Comparison of ENCODE assay signal across 9 cellular contexts in genomic region chr1:40951943-40952743, GRCh38. TPM values are rescaled to one million over a fixed set of nuclear protein-coding genes. Genes with fewer than 3 reads are reported as not detected.
DNase-seq lines count a peak whose midpoint lies in the region; ATAC-seq and TF ChIP-seq lines count a peak whose summit lies in the region.
"Had no signal": no experiment of that assay in that cellular context is flagged by ENCODE, and none has a peak within 500 bp of the region (broad histone marks: within the 10 kb centered on the region; RNA-seq: fewer than 3 reads in every experiment).

No MANE protein-coding gene starts in this region.

- no peak overlapping the region for H2BK12ac ChIP-seq in trophoblast cell (ENCODE audit: low read length)

- H2AK5ac ChIP-seq in IMR-90 (ENCODE audit: low read depth, low read length) (peak overlapping the region; percentile 76; the same call in 1 of the 2 replicates), trophoblast cell (ENCODE audit: low read length) (no peak overlapping the region)

- WGBS in IMR-90 (ENCODE audit: extremely low coverage in 2 of 2, insufficient read length in 1 of 2), 2 experiments = 23% methylated on average over 15 of the region's 17 CpGs; no CpG with 5 or more reads in 1 of the 2 experiments
- WGBS in trophoblast cell (ENCODE audit: extremely low coverage, insufficient coverage, insufficient read length) = no CpG with 5 or more reads among the region's 17 CpGs

- H4K12ac ChIP-seq in trophoblast cell (ENCODE audit: low read depth, low read length) = no peak overlapping the region

- H2AK9ac ChIP-seq in IMR-90 (replicated peaks; ENCODE audit: low read depth, low read length, poor library complexity) = peak overlapping the region; percentile 77

- H4K20me1 ChIP-seq in IMR-90 (ENCODE audit: insufficient read depth, low read length) = no peaks in the 10 kb centered on the region

- intact Hi-C loops in IMR-90 (cut with micrococcal nuclease) = loop anchor here (1.0 to 5.0 kb wide), 3 partner anchors 104 to 339 kb away; no protein-coding TSS in a partner anchor

- H3K4me1 ChIP-seq in IMR-90 (ENCODE audit: control insufficient read depth, insufficient read depth, low read length) = peaks cover 2% of the 10 kb centered on the region
- peaks cover 0 to 3% of the 10 kb centered on the region in 2 experiments for H3K4me1 ChIP-seq in trophoblast cell (ENCODE audit: control insufficient read depth in 1 of 2, insufficient read depth in 2 of 2, low read length in 2 of 2)

- in situ Hi-C loops in Caki2 (cut with HindIII; ENCODE audit: low pct_unique_long_range_greater_than_20kb, low sequenced_read_pairs) = no loop called here
- in situ Hi-C loops in IMR-90 (cut with MboI; ENCODE audit: low sequenced_read_pairs) = loop anchor here (5.0 to 25.0 kb wide), 2 partner anchors 105 to 315 kb away; no protein-coding TSS in a partner anchor

- H3K18ac ChIP-seq in IMR-90 (ENCODE audit: low read depth, low read length) (no peak overlapping the region), trophoblast cell (ENCODE audit: low read length) (no peak overlapping the region)

- no peak overlapping the region for H3K4ac ChIP-seq in IMR-90 (ENCODE audit: low read depth, low read length)
- no peak overlapping the region for H3K4ac ChIP-seq in trophoblast cell (ENCODE audit: low read depth, low read length)

- dilution Hi-C loops in IMR-90 (cut with HindIII; ENCODE audit: low sequenced_read_pairs, unreplicated experiment) = no loop called here

- no peaks in the 10 kb centered on the region for H3K36me3 Mint-ChIP-seq in activated T-helper 17 cell treated with anti-CD3 and anti-CD28 coated beads, Interleukin-2, amount 50 U/mL, for 72 hours (ENCODE audit: low read depth)

- 0 out of 2 replicates have a peak, but pooled peaks cover 4% of the 10 kb centered on the region for H3K9me1 ChIP-seq in IMR-90 (ENCODE audit: insufficient read depth, low read length)

- CTCF ChIA-PET in IMR-90 (lab: Yijun Ruan, JAX) = interaction anchor here (0.6 to 3.9 kb wide), 20 partner anchors 8 to 419 kb away, joined by 3 to 30 read pairs (median 3); partner anchors contain the start of gene CITED4

- H3K79me2 ChIP-seq in trophoblast cell (ENCODE audit: control insufficient read depth, insufficient read depth, low read length, poor library complexity) = no peaks in the 10 kb centered on the region

- H3K36me3 ChIP-seq in IMR-90 (ENCODE audit: control insufficient read depth, insufficient read depth, low read length) = no peaks in the 10 kb centered on the region
- H3K36me3 ChIP-seq in trophoblast cell (ENCODE audit: control insufficient read depth in 1 of 2, insufficient read depth in 2 of 2, low read length in 2 of 2) = no peaks in the 10 kb centered on the region

- H3K4me1 Mint-ChIP-seq in activated T-helper 17 cell treated with anti-CD3 and anti-CD28 coated beads, Interleukin-2, amount 50 U/mL, for 72 hours = no peaks in the 10 kb centered on the region

- H3K14ac ChIP-seq in IMR-90 (replicated peaks; ENCODE audit: low read depth, low read length) = no peak overlapping the region
- no peak overlapping the region for H3K14ac ChIP-seq in trophoblast cell (ENCODE audit: low read length)

- peak; percentile 59 for DNase-seq in Caki2 (ENCODE audit: low read depth)
- DNase-seq in IMR-90 = peak; percentile 29
- DNase-seq in RKO (ENCODE audit: low spot score) = peak; percentile 59
- peak; percentile 76 for DNase-seq in germinal center (ENCODE audit: low spot score)
- DNase-seq in trophoblast cell = peak; percentile 70 to 89
- DNase-seq in ureter (ENCODE audit: low spot score) = peak; percentile 80

- H3K27me3 ChIP-seq in IMR-90 (ENCODE audit: control insufficient read depth, insufficient read depth, low read length) (no peaks in the 10 kb centered on the region), trophoblast cell (ENCODE audit: insufficient read depth, low read length) (no peaks in the 10 kb centered on the region)

- peak; percentile 97 for TF ChIP-seq RAD21 in IMR-90 (IDR thresholded peaks at IDR 0.05; ENCODE audit: low read length)

- H3K4me2 ChIP-seq in IMR-90 (ENCODE audit: low read depth, low read length) (peak overlapping the region; percentile 52), trophoblast cell (ENCODE audit: low read length) (no peak overlapping the region)

- H2BK20ac ChIP-seq in IMR-90 (ENCODE audit: low read depth, low read length) = peak overlapping the region; percentile 89; the same call in 1 of the 2 replicates

- H4K5ac ChIP-seq in IMR-90 (ENCODE audit: low read depth, low read length) = no peak overlapping the region

- H3K9ac ChIP-seq in IMR-90 (ENCODE audit: low read depth, low read length) (no peak overlapping the region), trophoblast cell (ENCODE audit: low read length) (no peak overlapping the region)

- peak overlapping the region; percentile 51; the same call in 2 of the 3 replicates for H2BK15ac ChIP-seq in IMR-90 (ENCODE audit: low read depth, low read length)

- H3K23ac ChIP-seq in IMR-90 (ENCODE audit: low read depth, low read length) (no peak overlapping the region), trophoblast cell (ENCODE audit: low read length) (no peak overlapping the region)

- ATAC-seq in IMR-90 (ENCODE audit: low read depth) (peak; percentile 83), HG02938 (IDR thresholded peaks at IDR 0.05; ENCODE audit: unreplicated experiment) (no peak)
- peak; percentile 75 for ATAC-seq in activated T-helper 17 cell treated with anti-CD3 and anti-CD28 coated beads, Interleukin-2, amount 50 U/mL, for 72 hours (replicated peaks)

- no peak overlapping the region for H3K4me3 Mint-ChIP-seq in activated T-helper 17 cell treated with anti-CD3 and anti-CD28 coated beads, Interleukin-2, amount 50 U/mL, for 72 hours
- H3K4me3 Mint-ChIP-seq: T-helper 1 cell treated with Interleukin-12 subunit alpha and Interleukin-12 subunit beta and Interleukin-4 antibody, amounts not matched to agents 30 μg/mL and 1 μg/mL, for 36 hours had no signal

- H2BK120ac ChIP-seq in IMR-90 (ENCODE audit: low read depth, low read length) (peak overlapping the region; percentile 80; the same call in 1 of the 2 replicates), trophoblast cell (ENCODE audit: insufficient read depth, low read length, poor library complexity) (peak overlapping the region; percentile 41)

- H3K56ac ChIP-seq in IMR-90 (ENCODE audit: extremely low read depth, insufficient read depth, low read length) = no peak overlapping the region

- H2BK5ac ChIP-seq in IMR-90 (ENCODE audit: low read depth, low read length, poor library complexity, severe bottlenecking) (no peak overlapping the region), trophoblast cell (ENCODE audit: low read depth, low read length, poor library complexity) (no peak overlapping the region)

- H3K27me3 Mint-ChIP-seq in activated T-helper 17 cell treated with anti-CD3 and anti-CD28 coated beads, Interleukin-2, amount 50 U/mL, for 72 hours = peaks cover 11% of the 10 kb centered on the region

- peak; percentile 90 for TF ChIP-seq CTCF in IMR-90 (conservative IDR thresholded peaks at IDR 0.05; ENCODE audit: low read depth, low read length)

- H4K8ac ChIP-seq in IMR-90 (ENCODE audit: low read depth in 2 of 2, low read length in 2 of 2) = no peak overlapping the region
- H4K8ac ChIP-seq in trophoblast cell (ENCODE audit: low read depth, low read length) = no peak overlapping the region

- POLR2A ChIA-PET in IMR-90 (lab: Charles Lee; ENCODE audit: unreplicated experiment) = no interaction called here

- H3K79me1 ChIP-seq in IMR-90 (ENCODE audit: low read depth in 1 of 2, low read length in 2 of 2) (no peaks in the 10 kb centered on the region), trophoblast cell (ENCODE audit: low read length) (no peaks in the 10 kb centered on the region)

- H3K9me3 ChIP-seq in IMR-90 (ENCODE audit: control insufficient read depth, insufficient read depth, low read length) (no peaks in the 10 kb centered on the region), trophoblast cell (ENCODE audit: insufficient read depth, low read depth, low read length) (no peaks in the 10 kb centered on the region)

- H3K4me3 ChIP-seq in IMR-90 (ENCODE audit: insufficient read depth, low read depth, low read length) = no peak overlapping the region
- H3K4me3 ChIP-seq in trophoblast cell (ENCODE audit: low read depth, low read length) = no peak overlapping the region

- no peak overlapping the region for H3K27ac ChIP-seq in IMR-90 (ENCODE audit: insufficient read depth, low read length)
- no peak overlapping the region for H3K27ac ChIP-seq in trophoblast cell (ENCODE audit: low read depth, low read length)

- BruUV-seq in IMR-90 (replicated peaks; lab: Mats Ljungman, UMichigan) = no TSS peak

- H4K91ac ChIP-seq in IMR-90 (ENCODE audit: insufficient read depth, low read depth, low read length) (no peak overlapping the region), trophoblast cell (ENCODE audit: low read depth, low read length) (no peak overlapping the region)

- H2AFZ ChIP-seq in IMR-90 (replicated peaks; ENCODE audit: low read length, poor library complexity) = peak overlapping the region; percentile 79
- no peak overlapping the region for H2AFZ ChIP-seq in trophoblast cell (ENCODE audit: insufficient read depth, low read length, poor library complexity)

- H3K27ac Mint-ChIP-seq in activated T-helper 17 cell treated with anti-CD3 and anti-CD28 coated beads, Interleukin-2, amount 50 U/mL, for 72 hours = no peak overlapping the region
- H3K27ac Mint-ChIP-seq: T-helper 1 cell treated with Interleukin-12 subunit alpha and Interleukin-12 subunit beta and Interleukin-4 antibody, amounts not matched to agents 30 μg/mL and 1 μg/mL, for 36 hours had no signal

- H3K9me3 Mint-ChIP-seq in activated T-helper 17 cell treated with anti-CD3 and anti-CD28 coated beads, Interleukin-2, amount 50 U/mL, for 72 hours = no peaks in the 10 kb centered on the region
- H3K9me3 Mint-ChIP-seq: T-helper 1 cell treated with Interleukin-12 subunit alpha and Interleukin-12 subunit beta and Interleukin-4 antibody, amounts not matched to agents 30 μg/mL and 1 μg/mL, for 36 hours had no signal

- TF ChIP-seq POLR2A in IMR-90 (IDR thresholded peaks at IDR 0.05; ENCODE audit: low read depth, low read length) = 0 out of 2 replicates have a peak, but pooled peaks have one; percentile 35

TF ChIP-seq in IMR-90, 13 proteins besides CTCF, POLR2A, EP300 and RAD21:
- TF ChIP-seq SMC3 (IDR thresholded peaks at IDR 0.05; ENCODE audit: low read depth, low read length) (peak; percentile 91), CEBPB (IDR thresholded peaks at IDR 0.05; ENCODE audit: low read depth, low read length) (no peak)

RNA-seq across cellular contexts. Expression of gene CTPS1, which starts 27.4 kb away (rescaled TPM):
- total RNA-seq in Caki2 (2014; rRNA removed; shearing (Covaris generic); ENCODE audit: low replicate concordance) = 31.7 and 43.6 TPM in 2 replicates
- 41.0 and 45.5 TPM in 2 replicates for total RNA-seq in IMR-90 (2012; rRNA removed)
- 40.4 and 43.2 TPM in 2 replicates for polyA plus RNA-seq in IMR-90 (2012; rRNA removed)
- polyA plus RNA-seq in IMR-90 (2012; cell fraction: cytosol; rRNA removed) = 11.2 and 42.3 TPM in 2 replicates
- polyA plus RNA-seq in IMR-90 (2012; cell fraction: nucleus; rRNA removed; ENCODE audit: low replicate concordance) = 23.0 and 58.3 TPM in 2 replicates
- 100 to 1,000 TPM in 1 of 2 donors, 10 to 100 TPM in 1; 46.3 to 102 TPM for total RNA-seq in activated T-helper 17 cell treated with anti-CD3 and anti-CD28 coated beads, Interleukin-2, amount 50 U/mL, for 72 hours
- 47.2 and 52.9 TPM in 2 replicates for polyA plus RNA-seq in trophoblast cell (2013)
- total RNA-seq in ureter = 51.0 TPM

Comparison
In these comparisons a context has a peak if more than half of its experiments do, and no peak if none do; other contexts are left out.
1. DNase-seq: peak in every context shown above with its lines; median percentile 80 in ureter; 80 in trophoblast cell; 76 in germinal center; 59 in Caki2; 59 in RKO; 29 in IMR-90.